24 cellular contexts compared by ENCODE assay signal in the genomic region with DNA sequence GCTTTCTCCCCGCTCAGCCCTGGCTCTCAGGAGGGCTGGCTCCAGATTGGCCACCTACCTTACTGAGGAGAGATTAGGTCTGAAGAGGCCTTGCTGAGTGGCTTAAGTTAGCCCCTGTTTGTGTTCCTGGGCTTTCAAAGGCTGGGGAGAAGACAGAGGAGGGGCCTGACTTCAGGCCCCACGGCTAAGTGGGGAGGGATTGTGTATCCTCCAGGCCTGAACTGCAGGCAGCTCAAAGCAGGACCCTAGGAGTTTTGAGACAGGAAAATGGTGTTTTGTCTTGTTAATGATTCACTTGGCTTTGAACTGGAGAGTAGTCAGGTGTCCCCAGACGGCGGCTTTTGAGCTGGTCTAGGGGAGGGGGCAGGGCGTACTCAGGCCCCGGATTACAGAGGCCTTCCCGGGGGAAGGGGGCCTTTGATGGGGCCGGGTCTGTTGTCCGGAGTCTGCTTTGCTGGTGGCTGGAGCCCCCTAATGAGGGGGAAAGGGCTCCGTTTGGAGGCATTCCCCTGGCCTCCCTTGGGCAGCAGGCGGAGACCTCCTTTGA.
DNase-seq lines count a peak whose midpoint lies in the region; TF ChIP-seq lines count a peak whose summit lies in the region.
"Had no signal": no experiment of that assay in that cellular context is flagged by ENCODE, and none has a peak within 500 bp of the region (broad histone marks: within the 10 kb centered on the region; RNA-seq: fewer than 3 reads in every experiment).

No MANE protein-coding gene starts in this region.

- H3K4me3 Mint-ChIP-seq in nephron: no peak overlapping the region
- H3K4me3 Mint-ChIP-seq in activated naive CD4-positive, alpha-beta T cell treated with anti-CD3 and anti-CD28 coated beads, Interleukin-2, amount 10 ng/mL, durations not matched to agents 7 days and 5 days: no peak overlapping the region
- H3K4me3 Mint-ChIP-seq: activated naive CD8-positive, alpha-beta T cell treated with anti-CD3 and anti-CD28 coated beads, Interleukin-2, amount 50 U/mL, for 24 hours; activated T-helper 17 cell treated with anti-CD3 and anti-CD28 coated beads, Interleukin-2, amount 50 U/mL, for 72 hours; effector memory CD8-positive, alpha-beta T cell; naive B cell had no signal

- no peak overlapping the region for H2BK5ac ChIP-seq in trophoblast cell (ENCODE audit: low read depth, low read length, poor library complexity)

- no peak overlapping the region for H3K4me2 ChIP-seq in trophoblast cell (ENCODE audit: low read length)

- no peak overlapping the region for H3K18ac ChIP-seq in trophoblast cell (ENCODE audit: low read length)

- no peak overlapping the region for H2BK120ac ChIP-seq in trophoblast cell (ENCODE audit: insufficient read depth, low read length, poor library complexity)

- H3K36me3 ChIP-seq in NT2/D1 (ENCODE audit: insufficient read depth, insufficient read length, low read length) (no peaks in the 10 kb centered on the region), iPS-20b (ENCODE audit: insufficient read depth, low read depth, low read length) (no peaks in the 10 kb centered on the region), trophoblast cell (ENCODE audit: control insufficient read depth in 1 of 2, insufficient read depth in 2 of 2, low read length in 2 of 2) (no peaks in the 10 kb centered on the region)
- H3K36me3 ChIP-seq: MG63, ovary, uterus had no signal

- no peak overlapping the region for H3K23ac ChIP-seq in trophoblast cell (ENCODE audit: low read length)

- H3K4ac ChIP-seq in trophoblast cell (ENCODE audit: low read depth, low read length): no peak overlapping the region

- no CpG with 5 or more reads among the region's 11 CpGs for WGBS in trophoblast cell (ENCODE audit: extremely low coverage, insufficient coverage, insufficient read length)

- H3K9me3 ChIP-seq in NT2/D1 (ENCODE audit: insufficient read depth, low read length) (peaks cover 8% of the 10 kb centered on the region; the same call in 1 of the 2 replicates), iPS-20b (ENCODE audit: insufficient read depth, low read depth, low read length) (no peaks in the 10 kb centered on the region; the same call in none of the 2 replicates), trophoblast cell (ENCODE audit: insufficient read depth, low read depth, low read length) (no peaks in the 10 kb centered on the region)
- H3K9me3 ChIP-seq: Caco-2, MG63, ovary, uterus had no signal

- H3K36me3 Mint-ChIP-seq in nephron (ENCODE audit: low read depth): no peaks in the 10 kb centered on the region
- H3K36me3 Mint-ChIP-seq in activated naive CD4-positive, alpha-beta T cell treated with anti-CD3 and anti-CD28 coated beads, Interleukin-2, amount 10 ng/mL, durations not matched to agents 7 days and 5 days: no peaks in the 10 kb centered on the region
- H3K36me3 Mint-ChIP-seq: brain, naive B cell had no signal

- peak; percentile 94 for DNase-seq in DMS53 treated with DMSO at 0.1 percent for 48 hours (lab: John Stamatoyannopoulos, UW; ENCODE audit: unreplicated experiment)
- DNase-seq in NT2/D1 (ENCODE audit: low read depth, low spot score): peak; percentile 89
- DNase-seq in NCI-H1092 treated with DMSO at 0.1 percent for 48 hours (lab: John Stamatoyannopoulos, UW): no peak
- DNase-seq in trophoblast cell: no peak
- no peak for DNase-seq in anterior cingulate cortex (lab: John Stamatoyannopoulos, UW)
- no peak for DNase-seq in activated naive CD4-positive, alpha-beta T cell treated with anti-CD3 and anti-CD28 coated beads, Interleukin-2, amount 10 ng/mL, durations not matched to agents 7 days and 5 days
- DNase-seq: activated CD4-positive, alpha-beta T cell treated with anti-CD3 and anti-CD28 coated beads, Interleukin-2, amount 50 U/mL, for 1 hour; activated naive CD8-positive, alpha-beta T cell treated with anti-CD3 and anti-CD28 coated beads, Interleukin-2, amount 50 U/mL, for 24 hours; effector memory CD8-positive, alpha-beta T cell; MG63; naive B cell; NCI-H1436 treated with DMSO at 0.1 percent for 48 hours; NCI-H526 treated with DMSO at 0.1 percent for 48 hours; ovary; uterus had no signal

- no peak overlapping the region for H2AK5ac ChIP-seq in trophoblast cell (ENCODE audit: low read length)

- peak overlapping the region; percentile 39 for H3K9ac ChIP-seq in NT2/D1 (ENCODE audit: insufficient read length, low read depth)
- H3K9ac ChIP-seq in iPS-20b (ENCODE audit: low read depth, low read length): no peak overlapping the region
- no peak overlapping the region for H3K9ac ChIP-seq in trophoblast cell (ENCODE audit: low read length)

- H3K4me3 ChIP-seq in NT2/D1 (ENCODE audit: insufficient read length, low read depth): no peak overlapping the region
- peak overlapping the region; percentile 42; the same call in 1 of the 2 replicates for H3K4me3 ChIP-seq in iPS-20b (ENCODE audit: low read length)
- H3K4me3 ChIP-seq in trophoblast cell (ENCODE audit: low read depth, low read length): no peak overlapping the region
- H3K4me3 ChIP-seq: K562, lung, MG63, ovary, SK-N-MC, uterus had no signal

- no peaks in the 10 kb centered on the region for H3K79me1 ChIP-seq in trophoblast cell (ENCODE audit: low read length)

- no peak overlapping the region for H4K91ac ChIP-seq in trophoblast cell (ENCODE audit: low read depth, low read length)

- no peak overlapping the region for H2BK12ac ChIP-seq in trophoblast cell (ENCODE audit: low read length)

- no peak overlapping the region for H2AFZ ChIP-seq in trophoblast cell (ENCODE audit: insufficient read depth, low read length, poor library complexity)

- CTCF ChIA-PET in activated naive CD4-positive, alpha-beta T cell treated with anti-CD3 and anti-CD28 coated beads, Interleukin-2, amount 10 ng/mL, durations not matched to agents 7 days and 5 days (lab: Charles Lee): no interaction called here

- H3K4me1 ChIP-seq in NT2/D1 (ENCODE audit: insufficient read depth, insufficient read length) (peaks cover 14% of the 10 kb centered on the region), iPS-20b (ENCODE audit: insufficient read depth, low read length) (peaks cover 20% of the 10 kb centered on the region), trophoblast cell (ENCODE audit: control insufficient read depth in 1 of 2, insufficient read depth in 2 of 2, low read length in 2 of 2) (peaks cover 0 to 3% of the 10 kb centered on the region in 2 experiments)
- H3K4me1 ChIP-seq: uterus had no signal

- no peak overlapping the region for H4K12ac ChIP-seq in trophoblast cell (ENCODE audit: low read depth, low read length)

- no peaks in the 10 kb centered on the region for H3K79me2 ChIP-seq in trophoblast cell (ENCODE audit: control insufficient read depth, insufficient read depth, low read length, poor library complexity)

- peak overlapping the region; percentile 36 to 94 (median 57) for H3K27ac Mint-ChIP-seq in nephron
- H3K27ac Mint-ChIP-seq in activated naive CD4-positive, alpha-beta T cell treated with anti-CD3 and anti-CD28 coated beads, Interleukin-2, amount 10 ng/mL, durations not matched to agents 7 days and 5 days: no peak overlapping the region
- H3K27ac Mint-ChIP-seq: activated naive CD8-positive, alpha-beta T cell treated with anti-CD3 and anti-CD28 coated beads, Interleukin-2, amount 50 U/mL, for 24 hours; activated T-helper 17 cell treated with anti-CD3 and anti-CD28 coated beads, Interleukin-2, amount 50 U/mL, for 72 hours; effector memory CD8-positive, alpha-beta T cell had no signal

- no peak overlapping the region for H4K8ac ChIP-seq in trophoblast cell (ENCODE audit: low read depth, low read length)

- H3K14ac ChIP-seq in trophoblast cell (ENCODE audit: low read length): no peak overlapping the region

- peaks cover 91% of the 10 kb centered on the region for H3K27me3 ChIP-seq in NT2/D1 (ENCODE audit: insufficient read depth, insufficient read length)
- H3K27me3 ChIP-seq in iPS-20b (ENCODE audit: insufficient read depth, low read length): peaks cover 98% of the 10 kb centered on the region
- peaks cover 2% of the 10 kb centered on the region for H3K27me3 ChIP-seq in trophoblast cell (ENCODE audit: insufficient read depth, low read length)
- H3K27me3 ChIP-seq: MG63, ovary, uterus had no signal

- TF ChIP-seq CTCF in nephron (IDR thresholded peaks at IDR 0.05; ENCODE audit: unreplicated experiment in 3 of 3): no peak

- H3K9me3 Mint-ChIP-seq in nephron: no peaks in the 10 kb centered on the region
- no peaks in the 10 kb centered on the region for H3K9me3 Mint-ChIP-seq in activated naive CD4-positive, alpha-beta T cell treated with anti-CD3 and anti-CD28 coated beads, Interleukin-2, amount 10 ng/mL, durations not matched to agents 7 days and 5 days
- H3K9me3 Mint-ChIP-seq: activated naive CD8-positive, alpha-beta T cell treated with anti-CD3 and anti-CD28 coated beads, Interleukin-2, amount 50 U/mL, for 24 hours; activated T-helper 17 cell treated with anti-CD3 and anti-CD28 coated beads, Interleukin-2, amount 50 U/mL, for 72 hours; effector memory CD8-positive, alpha-beta T cell had no signal

- peaks cover 55% of the 10 kb centered on the region for H3K27me3 Mint-ChIP-seq in nephron (ENCODE audit: low read depth)
- H3K27me3 Mint-ChIP-seq in activated naive CD4-positive, alpha-beta T cell treated with anti-CD3 and anti-CD28 coated beads, Interleukin-2, amount 10 ng/mL, durations not matched to agents 7 days and 5 days: peaks cover 13% of the 10 kb centered on the region

- peaks cover 15% of the 10 kb centered on the region for H3K4me1 Mint-ChIP-seq in nephron
- H3K4me1 Mint-ChIP-seq in activated naive CD4-positive, alpha-beta T cell treated with anti-CD3 and anti-CD28 coated beads, Interleukin-2, amount 10 ng/mL, durations not matched to agents 7 days and 5 days: no peaks in the 10 kb centered on the region
- H3K4me1 Mint-ChIP-seq: activated naive CD8-positive, alpha-beta T cell treated with anti-CD3 and anti-CD28 coated beads, Interleukin-2, amount 50 U/mL, for 24 hours; activated T-helper 17 cell treated with anti-CD3 and anti-CD28 coated beads, Interleukin-2, amount 50 U/mL, for 72 hours had no signal

- no peak overlapping the region for H3K27ac ChIP-seq in iPS-20b (ENCODE audit: low read length)
- H3K27ac ChIP-seq in trophoblast cell (ENCODE audit: low read depth, low read length): no peak overlapping the region
- H3K27ac ChIP-seq: ovary, RWPE1, SK-N-MC, uterus had no signal

Comparison
In these comparisons a context has a peak if more than half of its experiments do, and no peak if none do; other contexts are left out.
1. DNase-seq: peak in DMS53 treated with DMSO at 0.1 percent for 48 hours (single experiment) and NT2/D1 (single experiment); none in NCI-H1092 treated with DMSO at 0.1 percent for 48 hours (single experiment), trophoblast cell (0 of 2), anterior cingulate cortex (0 of 58) and activated naive CD4-positive, alpha-beta T cell treated with anti-CD3 and anti-CD28 coated beads, Interleukin-2, amount 10 ng/mL, durations not matched to agents 7 days and 5 days (single experiment).